8 cellular contexts compared by ENCODE assay signal in genomic region chr2:69306897-69307695, GRCh38.
DNase-seq lines count a peak whose midpoint lies in the region; ATAC-seq and TF ChIP-seq lines count a peak whose summit lies in the region.

No MANE protein-coding gene starts in this region.

- H3K4me3 ChIP-seq in OCI-LY7 (ENCODE audit: low read depth, low read length, poor library complexity, severe bottlenecking): peak overlapping the region; percentile 37
- H3K4me3 ChIP-seq in esophagus squamous epithelium: peak overlapping the region; percentile 34 to 84 (median 60)
- H3K4me3 ChIP-seq in mucosa of stomach (ENCODE audit: low read length): peak overlapping the region; percentile 37

- H3K9me3 Mint-ChIP-seq in CD4-positive, alpha-beta T cell: no peaks in the 10 kb centered on the region
- no peaks in the 10 kb centered on the region for H3K9me3 Mint-ChIP-seq in activated T-cell treated with anti-CD3 and anti-CD28 coated beads, Interleukin-2, amount 50 U/mL, for 24 hours

- peaks cover 7% of the 10 kb centered on the region for H3K9me3 ChIP-seq in CD4-positive, alpha-beta T cell (ENCODE audit: control insufficient read depth, low read length)
- H3K9me3 ChIP-seq in OCI-LY7 (ENCODE audit: low read length) (no peaks in the 10 kb centered on the region), esophagus squamous epithelium (peaks cover 0 to 6% (median 0%) of the 10 kb centered on the region in 3 donors), mucosa of stomach (ENCODE audit: control insufficient read depth, low read length) (peaks cover 4% of the 10 kb centered on the region)

- WGBS in esophagus squamous epithelium, 2 donors: 0% methylated on average over 4 to 6 of the region's 58 CpGs

- H3K27me3 Mint-ChIP-seq in CD4-positive, alpha-beta T cell: peaks cover 31% of the 10 kb centered on the region
- H3K27me3 Mint-ChIP-seq in activated T-cell treated with anti-CD3 and anti-CD28 coated beads, Interleukin-2, amount 50 U/mL, for 24 hours: peaks cover 42% of the 10 kb centered on the region

- no peak overlapping the region for H3K27ac ChIP-seq in CD4-positive, alpha-beta T cell (ENCODE audit: low read depth, low read length)
- H3K27ac ChIP-seq in OCI-LY7 (ENCODE audit: low read depth, low read length, poor library complexity, severe bottlenecking) (no peak overlapping the region), esophagus squamous epithelium (peak overlapping the region; percentile 67 to 88 (median 83))

- peak overlapping the region; percentile 64; the same call in 1 of the 2 replicates for H3K4me2 ChIP-seq in OCI-LY7 (ENCODE audit: low read length)

- peak; percentile 81 for ATAC-seq in CD4-positive, alpha-beta T cell (ENCODE audit: poor library complexity)

- no peaks in the 10 kb centered on the region for H3K9me2 ChIP-seq in OCI-LY7 (ENCODE audit: insufficient read depth, low read length)

- H2AFZ ChIP-seq in OCI-LY7 (ENCODE audit: low read length): no peak overlapping the region

- TF ChIP-seq CTCF in CD4-positive, alpha-beta T cell (IDR thresholded peaks at IDR 0.05): peak; percentile 79
- TF ChIP-seq CTCF in GM20000 (IDR thresholded peaks at IDR 0.05; ENCODE audit: extremely low read depth, missing control alignments): peak; percentile 97
- peak; percentile 72 for TF ChIP-seq CTCF in OCI-LY7 (conservative IDR thresholded peaks at IDR 0.05; ENCODE audit: low read length)
- peak; percentile 33 to 87 (median 80) for TF ChIP-seq CTCF in esophagus squamous epithelium (IDR thresholded peaks at IDR 0.05)

- peak; percentile 30 to 58 (median 42) for DNase-seq in CD4-positive, alpha-beta T cell
- DNase-seq in GM20000 (ENCODE audit: low spot score) (peak; percentile 88), HT-29 (ENCODE audit: low spot score) (peak; percentile 70), OCI-LY7 (ENCODE audit: low spot score) (peak; percentile 59), esophagus squamous epithelium (lab: John Stamatoyannopoulos, UW) (peak; percentile 33)
- DNase-seq in activated T-cell treated with anti-CD3 and anti-CD28 coated beads, Interleukin-2, amount 50 U/mL, for 24 hours: peak; percentile 80
- DNase-seq in stimulated activated CD8-positive, alpha-beta memory T cell treated with anti-CD3 and anti-CD28 coated beads, Interleukin-4, amount 100 ng/mL, for 24 hours (ENCODE audit: low read depth): peak; percentile 63

- peaks cover 18% of the 10 kb centered on the region for H3K27me3 ChIP-seq in CD4-positive, alpha-beta T cell (ENCODE audit: control insufficient read depth, insufficient read depth, low read length)
- H3K27me3 ChIP-seq in esophagus squamous epithelium: peaks cover 0 to 24% (median 0%) of the 10 kb centered on the region in 4 donors
- peaks cover 24% of the 10 kb centered on the region for H3K27me3 ChIP-seq in mucosa of stomach (ENCODE audit: control insufficient read depth, insufficient read depth, low read length)

- peak overlapping the region; percentile 69 for H3K9ac ChIP-seq in mucosa of stomach (ENCODE audit: low read length)

- H3K36me3 ChIP-seq in OCI-LY7 (ENCODE audit: insufficient read depth, low read length) (no peaks in the 10 kb centered on the region), esophagus squamous epithelium (no peaks in the 10 kb centered on the region), mucosa of stomach (ENCODE audit: control insufficient read depth, insufficient read depth, low read length) (no peaks in the 10 kb centered on the region)

- no TSS peak for BruUV-seq in OCI-LY7 (replicated peaks; lab: Mats Ljungman, UMichigan)

- no peak overlapping the region for H3K27ac Mint-ChIP-seq in CD4-positive, alpha-beta T cell
- H3K27ac Mint-ChIP-seq in activated T-cell treated with anti-CD3 and anti-CD28 coated beads, Interleukin-2, amount 50 U/mL, for 24 hours: no peak overlapping the region

- H3K79me2 ChIP-seq in OCI-LY7 (ENCODE audit: insufficient read depth, low read depth, low read length): no peaks in the 10 kb centered on the region

- H3K4me1 Mint-ChIP-seq in CD4-positive, alpha-beta T cell (ENCODE audit: low read depth): peaks cover 31% of the 10 kb centered on the region
- H3K4me1 Mint-ChIP-seq in activated T-cell treated with anti-CD3 and anti-CD28 coated beads, Interleukin-2, amount 50 U/mL, for 24 hours (ENCODE audit: low read depth): peaks cover 19% of the 10 kb centered on the region

- POLR2A ChIA-PET in CD4-positive, alpha-beta T cell (lab: Charles Lee): interaction anchor here (1.1 to 1.3 kb wide), 2 partner anchors 9 to 844 kb away, joined by 3 to 5 read pairs; no protein-coding TSS in a partner anchor
- POLR2A ChIA-PET in OCI-LY7 (lab: Charles Lee): no interaction called here

- no peaks in the 10 kb centered on the region for H3K36me3 Mint-ChIP-seq in CD4-positive, alpha-beta T cell (ENCODE audit: low read depth)
- H3K36me3 Mint-ChIP-seq in activated T-cell treated with anti-CD3 and anti-CD28 coated beads, Interleukin-2, amount 50 U/mL, for 24 hours (ENCODE audit: low read depth): no peaks in the 10 kb centered on the region

- H3K4me1 ChIP-seq in OCI-LY7 (ENCODE audit: insufficient read depth, low read length, poor library complexity, severe bottlenecking): no peaks in the 10 kb centered on the region
- peaks cover 34 to 56% (median 36%) of the 10 kb centered on the region in 3 donors for H3K4me1 ChIP-seq in esophagus squamous epithelium
- H3K4me1 ChIP-seq in mucosa of stomach (ENCODE audit: control insufficient read depth, insufficient read depth, low read length): peaks cover 46% of the 10 kb centered on the region

- H3K4me3 Mint-ChIP-seq in CD4-positive, alpha-beta T cell: peak overlapping the region; percentile 58
- peak overlapping the region; percentile 71 for H3K4me3 Mint-ChIP-seq in activated T-cell treated with anti-CD3 and anti-CD28 coated beads, Interleukin-2, amount 50 U/mL, for 24 hours

- no peaks in the 10 kb centered on the region for H4K20me1 ChIP-seq in OCI-LY7 (ENCODE audit: insufficient read depth, low read length)

- CTCF ChIA-PET in CD4-positive, alpha-beta T cell (lab: Charles Lee): interaction anchor here (0.6 to 3.4 kb wide), 3 partner anchors 8 to 13 kb away, joined by 3 to 12 read pairs (median 4); no protein-coding TSS in a partner anchor
- CTCF ChIA-PET in OCI-LY7 (lab: Charles Lee; ENCODE audit: unreplicated experiment): interaction anchor here (0.6 kb wide), 1 partner anchor 18 kb away, joined by 3 read pairs; no protein-coding TSS in a partner anchor

- intact Hi-C loops in CD4-positive, alpha-beta T cell (cut with DNase I, micrococcal nuclease): loop anchor here (2.0 to 5.0 kb wide), 3 partner anchors 280 to 845 kb away; no protein-coding TSS in a partner anchor
- intact Hi-C loops in OCI-LY7 (cut with micrococcal nuclease; ENCODE audit: unreplicated experiment): loop anchor here (2.0 to 5.0 kb wide), 2 partner anchors 280 to 364 kb away; no protein-coding TSS in a partner anchor
- intact Hi-C loops in esophagus squamous epithelium (cut with DNase I): loop anchor here (5.0 to 10.0 kb wide), 3 partner anchors 122 to 295 kb away; partner anchors contain the start of gene ANTXR1

- no peak for TF ChIP-seq POLR2A in esophagus squamous epithelium (IDR thresholded peaks at IDR 0.05)

Comparison
In these comparisons a context has a peak if more than half of its experiments do, and no peak if none do; other contexts are left out.
1. DNase-seq: peak in every context shown above with its lines; median percentile 88 in GM20000; 80 in activated T-cell treated with anti-CD3 and anti-CD28 coated beads, Interleukin-2, amount 50 U/mL, for 24 hours; 70 in HT-29; 63 in stimulated activated CD8-positive, alpha-beta memory T cell treated with anti-CD3 and anti-CD28 coated beads, Interleukin-4, amount 100 ng/mL, for 24 hours; 59 in OCI-LY7; 42 in CD4-positive, alpha-beta T cell; 33 in esophagus squamous epithelium.
2. H3K27ac ChIP-seq: peak in esophagus squamous epithelium (4 of 4); none in CD4-positive, alpha-beta T cell (single experiment) and OCI-LY7 (single experiment).
3. Peak in every context shown above with its lines, with median percentiles within 50 percentile points of each other: CTCF ChIP-seq and H3K4me3 ChIP-seq.